ENCODE assay signal across 15 cellular contexts in the genomic region with DNA sequence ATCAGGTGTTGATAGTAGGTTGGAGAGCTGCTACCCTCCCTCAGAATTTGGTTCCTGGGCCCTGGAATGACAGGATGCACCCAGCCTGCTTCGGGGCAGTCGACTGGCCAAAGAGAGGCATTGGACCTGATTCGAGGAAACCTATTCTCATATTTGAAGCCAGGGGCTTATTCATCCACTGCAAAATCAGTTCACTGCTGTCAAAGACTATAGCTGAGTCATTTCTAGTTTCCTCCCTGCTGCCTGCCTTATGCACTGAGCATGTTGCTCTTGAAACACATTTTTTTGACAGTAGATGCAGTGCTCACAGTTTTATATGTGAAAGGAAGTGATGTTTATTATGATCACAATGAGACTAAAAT.
A peak's percentile ranks its signal among the peaks of the same experiment; 100 is the strongest.
DNase-seq lines count a peak whose midpoint lies in the region; ATAC-seq and TF ChIP-seq lines count a peak whose summit lies in the region.
"Had no signal": no experiment of that assay in that cellular context is flagged by ENCODE, and none has a peak within 500 bp of the region (broad histone marks: within the 10 kb centered on the region; RNA-seq: fewer than 3 reads in every experiment).

No MANE protein-coding gene starts in this region.

- DNase-seq in activated naive CD8-positive, alpha-beta T cell treated with anti-CD3 and anti-CD28 coated beads, Interleukin-2, amount 10 ng/mL, durations not matched to agents 7 days and 5 days, result no peak
- DNase-seq in activated naive CD8-positive, alpha-beta T cell treated with anti-CD3 and anti-CD28 coated beads for 36 hours, result no peak
- DNase-seq in brain microvascular endothelial cell (peak; percentile 48), Karpas-422 (no peak), HEK293T (ENCODE audit: extremely low spot score) (no peak)
- DNase-seq in stimulated activated naive CD8-positive, alpha-beta T cell treated with anti-CD3 and anti-CD28 coated beads, Interleukin-15, Interleukin-2, amounts not matched to agents 100 U/mL and 50 U/mL, for 24 hours, result no peak
- DNase-seq: activated B cell treated with CpG ODN at 0.5 μM for 24 hours; AML-193; NCI-H2029 treated with DMSO at 0.1 percent for 48 hours; RPMI8226; stimulated activated naive CD4-positive, alpha-beta T cell treated with Interleukin-2 at 50 U/mL for 16 hours had no signal

- no peaks in the 10 kb centered on the region for H3K36me3 Mint-ChIP-seq in activated naive CD8-positive, alpha-beta T cell treated with anti-CD3 and anti-CD28 coated beads, Interleukin-2, amount 10 ng/mL, durations not matched to agents 7 days and 5 days
- no peaks in the 10 kb centered on the region for H3K36me3 Mint-ChIP-seq in activated naive CD8-positive, alpha-beta T cell treated with anti-CD3 and anti-CD28 coated beads for 36 hours
- H3K36me3 Mint-ChIP-seq: brain, memory B cell had no signal

- POLR2A ChIA-PET in activated naive CD8-positive, alpha-beta T cell treated with anti-CD3 and anti-CD28 coated beads, Interleukin-2, amount 10 ng/mL, durations not matched to agents 7 days and 5 days (lab: Charles Lee), result no interaction called here
- POLR2A ChIA-PET in HEK293T (lab: Yijun Ruan, JAX), result no interaction called here

- no peaks in the 10 kb centered on the region for H3K36me3 ChIP-seq in brain microvascular endothelial cell (replicated peaks)
- no peaks in the 10 kb centered on the region for H3K36me3 ChIP-seq in Karpas-422 (ENCODE audit: insufficient read depth, low read length)

- no peaks in the 10 kb centered on the region for H3K79me2 ChIP-seq in Karpas-422 (ENCODE audit: low read length)

- H2AFZ ChIP-seq in Karpas-422 (ENCODE audit: low read length), result no peak overlapping the region

- no peaks in the 10 kb centered on the region for H4K20me1 ChIP-seq in Karpas-422 (ENCODE audit: insufficient read depth, low read depth, low read length)

- H3K4me3 Mint-ChIP-seq in activated naive CD8-positive, alpha-beta T cell treated with anti-CD3 and anti-CD28 coated beads, Interleukin-2, amount 10 ng/mL, durations not matched to agents 7 days and 5 days, result no peak overlapping the region
- H3K4me3 Mint-ChIP-seq in activated naive CD8-positive, alpha-beta T cell treated with anti-CD3 and anti-CD28 coated beads for 36 hours, result no peak overlapping the region
- H3K4me3 Mint-ChIP-seq: activated B cell treated with CpG ODN at 0.5 μM for 24 hours, brain, memory B cell had no signal

- in situ Hi-C loops in brain microvascular endothelial cell (cut with HindIII; ENCODE audit: low pct_ligation_motif_present, low sequenced_read_pairs), result no loop called here

- H3K9me3 Mint-ChIP-seq in activated naive CD8-positive, alpha-beta T cell treated with anti-CD3 and anti-CD28 coated beads, Interleukin-2, amount 10 ng/mL, durations not matched to agents 7 days and 5 days, result no peaks in the 10 kb centered on the region
- no peaks in the 10 kb centered on the region for H3K9me3 Mint-ChIP-seq in activated naive CD8-positive, alpha-beta T cell treated with anti-CD3 and anti-CD28 coated beads for 36 hours
- H3K9me3 Mint-ChIP-seq: activated B cell treated with CpG ODN at 0.5 μM for 24 hours, brain, memory B cell had no signal

- peaks cover 4% of the 10 kb centered on the region for H3K27me3 Mint-ChIP-seq in activated naive CD8-positive, alpha-beta T cell treated with anti-CD3 and anti-CD28 coated beads, Interleukin-2, amount 10 ng/mL, durations not matched to agents 7 days and 5 days
- H3K27me3 Mint-ChIP-seq in activated naive CD8-positive, alpha-beta T cell treated with anti-CD3 and anti-CD28 coated beads for 36 hours, result no peaks in the 10 kb centered on the region

- no peak overlapping the region for H3K27ac Mint-ChIP-seq in activated naive CD8-positive, alpha-beta T cell treated with anti-CD3 and anti-CD28 coated beads, Interleukin-2, amount 10 ng/mL, durations not matched to agents 7 days and 5 days
- no peak overlapping the region for H3K27ac Mint-ChIP-seq in activated naive CD8-positive, alpha-beta T cell treated with anti-CD3 and anti-CD28 coated beads for 36 hours
- H3K27ac Mint-ChIP-seq: activated B cell treated with CpG ODN at 0.5 μM for 24 hours, memory B cell had no signal

- H3K4me1 Mint-ChIP-seq in activated naive CD8-positive, alpha-beta T cell treated with anti-CD3 and anti-CD28 coated beads, Interleukin-2, amount 10 ng/mL, durations not matched to agents 7 days and 5 days, result no peaks in the 10 kb centered on the region
- H3K4me1 Mint-ChIP-seq in activated naive CD8-positive, alpha-beta T cell treated with anti-CD3 and anti-CD28 coated beads for 36 hours, result no peaks in the 10 kb centered on the region
- H3K4me1 Mint-ChIP-seq: activated B cell treated with CpG ODN at 0.5 μM for 24 hours, brain, memory B cell had no signal

- H3K4me2 ChIP-seq in Karpas-422 (ENCODE audit: low read depth, low read length, poor library complexity, severe bottlenecking), result no peak overlapping the region

- no peak overlapping the region for H3K27ac ChIP-seq in brain microvascular endothelial cell
- no peak overlapping the region for H3K27ac ChIP-seq in Karpas-422 (ENCODE audit: low read length)

- no peak for TF ChIP-seq CTCF in brain microvascular endothelial cell (IDR thresholded peaks at IDR 0.05; ENCODE audit: low read depth, low read length, missing control alignments)

- H3K4me3 ChIP-seq in brain microvascular endothelial cell (ENCODE audit: low read depth, low read length), result no peak overlapping the region
- H3K4me3 ChIP-seq in Karpas-422 (ENCODE audit: low read length), result no peak overlapping the region

- no peaks in the 10 kb centered on the region for H3K4me1 ChIP-seq in Karpas-422 (ENCODE audit: low read length)

- ATAC-seq in activated naive CD8-positive, alpha-beta T cell treated with anti-CD3 and anti-CD28 coated beads, Interleukin-2, amount 10 ng/mL, durations not matched to agents 7 days and 5 days (ENCODE audit: low read depth), result peak; percentile 60
- ATAC-seq in HG03378 (IDR thresholded peaks at IDR 0.05; ENCODE audit: unreplicated experiment), result peak; percentile 53
- peak; percentile 77 for ATAC-seq in stimulated activated naive CD8-positive, alpha-beta T cell treated with anti-CD3 and anti-CD28 coated beads, Interleukin-15, Interleukin-2, amounts not matched to agents 100 U/mL and 50 U/mL, for 24 hours
- no peak for ATAC-seq in HG03139 (IDR thresholded peaks at IDR 0.05; ENCODE audit: unreplicated experiment)

- CTCF ChIA-PET in HEK293T (lab: Yijun Ruan, JAX), result no interaction called here

- H3K9me2 ChIP-seq in Karpas-422 (replicated peaks; ENCODE audit: insufficient read depth, low read length), result no peaks in the 10 kb centered on the region

- no peak overlapping the region for H3K9ac ChIP-seq in Karpas-422 (ENCODE audit: low read length)

- H3K27me3 ChIP-seq in brain microvascular endothelial cell (replicated peaks), result no peaks in the 10 kb centered on the region
- no peaks in the 10 kb centered on the region for H3K27me3 ChIP-seq in Karpas-422 (ENCODE audit: low read length)

- H3K9me3 ChIP-seq in Karpas-422 (ENCODE audit: low read length), result no peaks in the 10 kb centered on the region

TF ChIP-seq in HEK293T, 16 proteins besides CTCF, POLR2A, EP300 and RAD21:
- TF ChIP-seq ELF4 (IDR thresholded peaks at IDR 0.05) (no peak), FOXM1 (IDR thresholded peaks at IDR 0.05; ENCODE audit: borderline replicate concordance) (no peak)
TF ChIP-seq in HEK293T: peak in this region for 0.
